In genomic region chr16:85087899-85088569, GRCh38 we compare ENCODE assay signal across 1 cellular context.
TF ChIP-seq lines count a peak whose summit lies in the region.

No MANE protein-coding gene starts in this region.

TF ChIP-seq in HepG2, 621 proteins besides CTCF, POLR2A, EP300 and RAD21:
- TF ChIP-seq ZSCAN9 (CRISPR knock-in tag; IDR thresholded peaks at IDR 0.05; ENCODE audit: borderline replicate concordance): no peak
- TF ChIP-seq FOXM1 (CRISPR knock-in tag; IDR thresholded peaks at IDR 0.05): no peak
- no peak for TF ChIP-seq HDAC2 (CRISPR knock-in tag; IDR thresholded peaks at IDR 0.05)
- 0 out of 2 replicates have a peak, but pooled peaks have one; percentile 25 for TF ChIP-seq ZNF768 (CRISPR knock-in tag; IDR thresholded peaks at IDR 0.05)
- TF ChIP-seq ATF5 (CRISPR knock-in tag; IDR thresholded peaks at IDR 0.05; ENCODE audit: low read depth): no peak
TF ChIP-seq in HepG2: peak in this region for 1.
